7 cellular contexts compared by ENCODE assay signal in genomic region chr10:112307631-112308502, GRCh38. TPM values are rescaled to one million over a fixed set of nuclear protein-coding genes. Genes with fewer than 3 reads are reported as not detected.
A peak's percentile ranks its signal among the peaks of the same experiment; 100 is the strongest.
DNase-seq lines count a peak whose midpoint lies in the region; ATAC-seq and TF ChIP-seq lines count a peak whose summit lies in the region.

No MANE protein-coding gene starts in this region.

- CTCF ChIA-PET in activated CD8-positive, alpha-beta T cell treated with anti-CD3 and anti-CD28 coated beads for 36 hours (lab: Charles Lee) = interaction anchor here (0.6 to 3.7 kb wide), 22 partner anchors 8 to 944 kb away, joined by 3 to 16 read pairs (median 4); partner anchors contain the start of gene GPAM

- H2AFZ ChIP-seq in Loucy (ENCODE audit: low read length) (no peak overlapping the region), trophoblast cell (ENCODE audit: insufficient read depth, low read length, poor library complexity) (no peak overlapping the region)

- WGBS in trophoblast cell (ENCODE audit: extremely low coverage, insufficient coverage, insufficient read length) = no CpG with 5 or more reads among the region's 6 CpGs

- H4K91ac ChIP-seq in trophoblast cell (ENCODE audit: low read depth, low read length) = no peak overlapping the region

- no peak overlapping the region for H3K4me2 ChIP-seq in Loucy (ENCODE audit: low read depth, low read length, poor library complexity, severe bottlenecking)
- no peak overlapping the region for H3K4me2 ChIP-seq in trophoblast cell (ENCODE audit: low read length)

- H3K9me3 ChIP-seq in Loucy (ENCODE audit: insufficient read depth, low read depth, low read length) = no peaks in the 10 kb centered on the region
- H3K9me3 ChIP-seq in trophoblast cell (ENCODE audit: insufficient read depth, low read depth, low read length) = no peaks in the 10 kb centered on the region

- no peaks in the 10 kb centered on the region for H3F3A ChIP-seq in Loucy (ENCODE audit: low read depth)

- no peaks in the 10 kb centered on the region for H3K9me2 ChIP-seq in Loucy (replicated peaks; ENCODE audit: low read depth, low read length)

- H3K27me3 ChIP-seq in Loucy (ENCODE audit: insufficient read depth, low read length, poor library complexity, severe bottlenecking) = no peaks in the 10 kb centered on the region
- H3K27me3 ChIP-seq in trophoblast cell (ENCODE audit: insufficient read depth, low read length) = no peaks in the 10 kb centered on the region

- H3K4me3 Mint-ChIP-seq in activated CD8-positive, alpha-beta T cell treated with anti-CD3 and anti-CD28 coated beads for 36 hours = no peak overlapping the region

- POLR2A ChIA-PET in activated CD8-positive, alpha-beta T cell treated with anti-CD3 and anti-CD28 coated beads for 36 hours (lab: Charles Lee) = no interaction called here

- no peaks in the 10 kb centered on the region for H3K36me3 Mint-ChIP-seq in activated CD8-positive, alpha-beta T cell treated with anti-CD3 and anti-CD28 coated beads for 36 hours (ENCODE audit: low read depth)

- intact Hi-C loops in activated CD8-positive, alpha-beta T cell treated with anti-CD3 and anti-CD28 coated beads for 36 hours (cut with micrococcal nuclease) = loop anchor here (10.0 kb wide), 1 partner anchor 123 kb away; the partner anchor contains the start of gene GPAM

- H3K9ac ChIP-seq in Loucy (ENCODE audit: low read depth, low read length, poor library complexity, severe bottlenecking) = no peak overlapping the region
- H3K9ac ChIP-seq in trophoblast cell (ENCODE audit: low read length) = no peak overlapping the region

- no peak overlapping the region for H4K8ac ChIP-seq in trophoblast cell (ENCODE audit: low read depth, low read length)

- no peaks in the 10 kb centered on the region for H3K79me1 ChIP-seq in trophoblast cell (ENCODE audit: low read length)

- H3K36me3 ChIP-seq in Loucy (ENCODE audit: insufficient read depth, low read length) (no peaks in the 10 kb centered on the region), trophoblast cell (ENCODE audit: control insufficient read depth in 1 of 2, insufficient read depth in 2 of 2, low read length in 2 of 2) (no peaks in the 10 kb centered on the region)

- peak; percentile 83 for ATAC-seq in GM21390 (IDR thresholded peaks at IDR 0.05; ENCODE audit: unreplicated experiment)
- peak; percentile 77 for ATAC-seq in activated CD8-positive, alpha-beta T cell treated with anti-CD3 and anti-CD28 coated beads for 36 hours

- TF ChIP-seq CTCF in Loucy (conservative IDR thresholded peaks at IDR 0.05; ENCODE audit: low read length) = peak; percentile 93
- TF ChIP-seq CTCF in activated CD8-positive, alpha-beta T cell treated with anti-CD3 and anti-CD28 coated beads for 36 hours (IDR thresholded peaks at IDR 0.05) = peak; percentile 82
- peak; percentile 91 for TF ChIP-seq CTCF in foreskin fibroblast (IDR thresholded peaks at IDR 0.05; ENCODE audit: low read depth, low read length)

- H3K14ac ChIP-seq in trophoblast cell (ENCODE audit: low read length) = no peak overlapping the region

- no peaks in the 10 kb centered on the region for H3K9me3 Mint-ChIP-seq in activated CD8-positive, alpha-beta T cell treated with anti-CD3 and anti-CD28 coated beads for 36 hours

- no peak overlapping the region for H2BK5ac ChIP-seq in trophoblast cell (ENCODE audit: low read depth, low read length, poor library complexity)

- H2BK12ac ChIP-seq in trophoblast cell (ENCODE audit: low read length) = no peak overlapping the region

- H3K27ac Mint-ChIP-seq in activated CD8-positive, alpha-beta T cell treated with anti-CD3 and anti-CD28 coated beads for 36 hours = no peak overlapping the region

- peaks cover 11% of the 10 kb centered on the region for H3K27me3 Mint-ChIP-seq in activated CD8-positive, alpha-beta T cell treated with anti-CD3 and anti-CD28 coated beads for 36 hours

- no peak overlapping the region for H3K23ac ChIP-seq in trophoblast cell (ENCODE audit: low read length)

- no peak overlapping the region for H3K18ac ChIP-seq in trophoblast cell (ENCODE audit: low read length)

- H3K4me1 ChIP-seq in Loucy (ENCODE audit: insufficient read depth, low read length, poor library complexity, severe bottlenecking) (no peaks in the 10 kb centered on the region), trophoblast cell (ENCODE audit: control insufficient read depth in 1 of 2, insufficient read depth in 2 of 2, low read length in 2 of 2) (peaks cover 2% of the 10 kb centered on the region in 2 experiments)

- no peak overlapping the region for H3K27ac ChIP-seq in trophoblast cell (ENCODE audit: low read depth, low read length)

- no peak overlapping the region for H4K12ac ChIP-seq in trophoblast cell (ENCODE audit: low read depth, low read length)

- H2AK5ac ChIP-seq in trophoblast cell (ENCODE audit: low read length) = no peak overlapping the region

- H3K4ac ChIP-seq in trophoblast cell (ENCODE audit: low read depth, low read length) = no peak overlapping the region

- no peak overlapping the region for H2BK120ac ChIP-seq in trophoblast cell (ENCODE audit: insufficient read depth, low read length, poor library complexity)

- H3K4me3 ChIP-seq in Loucy (ENCODE audit: low read length, poor library complexity, severe bottlenecking) = no peak overlapping the region
- H3K4me3 ChIP-seq in foreskin fibroblast (ENCODE audit: low read depth in 1 of 2, low read length in 2 of 2) = no peak overlapping the region
- no peak overlapping the region for H3K4me3 ChIP-seq in trophoblast cell (ENCODE audit: low read depth, low read length)

- H3K79me2 ChIP-seq in Loucy (ENCODE audit: insufficient read depth, low read length) = no peaks in the 10 kb centered on the region
- no peaks in the 10 kb centered on the region for H3K79me2 ChIP-seq in trophoblast cell (ENCODE audit: control insufficient read depth, insufficient read depth, low read length, poor library complexity)

- DNase-seq in EL (peak; percentile 53), foreskin fibroblast (peak in 1 of 2 donors; percentile 36), trophoblast cell (peak; percentile 85 to 94), kidney glomerular epithelial cell (lab: John Stamatoyannopoulos, UW) (no peak)
- DNase-seq in activated CD8-positive, alpha-beta T cell treated with anti-CD3 and anti-CD28 coated beads for 36 hours = peak; percentile 52

- H3K4me1 Mint-ChIP-seq in activated CD8-positive, alpha-beta T cell treated with anti-CD3 and anti-CD28 coated beads for 36 hours (ENCODE audit: low read depth) = no peaks in the 10 kb centered on the region

- no peaks in the 10 kb centered on the region for H4K20me1 ChIP-seq in Loucy (ENCODE audit: insufficient read depth, low read length, poor library complexity, severe bottlenecking)

RNA-seq across cellular contexts. Expression of gene TECTB, which starts 24.7 kb away (rescaled TPM):
- not detected for total RNA-seq in activated CD8-positive, alpha-beta T cell treated with anti-CD3 and anti-CD28 coated beads for 36 hours
- polyA plus RNA-seq in trophoblast cell (2013) = not detected in 2 replicates
